8 cellular contexts compared by ENCODE assay signal in genomic region chr6:137271245-137272183, GRCh38. TPM values are rescaled to one million over a fixed set of nuclear protein-coding genes. Genes with fewer than 3 reads are reported as not detected.
A peak's percentile ranks its signal among the peaks of the same experiment; 100 is the strongest.
DNase-seq lines count a peak whose midpoint lies in the region; ATAC-seq, FAIRE-seq and TF ChIP-seq lines count a peak whose summit lies in the region.

No MANE protein-coding gene starts in this region.

- H3K4me1 ChIP-seq in pancreas: no peaks in the 10 kb centered on the region

- H3F3A ChIP-seq in SU-DHL-6 (ENCODE audit: insufficient read depth): no peaks in the 10 kb centered on the region

- ATAC-seq in pancreas: peak; percentile 80 to 95 (median 91)
- no peak for ATAC-seq in GM21737 (IDR thresholded peaks at IDR 0.05; ENCODE audit: unreplicated experiment)
- ATAC-seq in GM18505 (IDR thresholded peaks at IDR 0.05; ENCODE audit: unreplicated experiment): no peak

- no peaks in the 10 kb centered on the region for H3K79me2 ChIP-seq in SU-DHL-6 (ENCODE audit: insufficient read depth, low read length)

- intact Hi-C loops in pancreas (cut with DNase I): no loop called here

- no peaks in the 10 kb centered on the region for H3K36me3 ChIP-seq in SU-DHL-6 (ENCODE audit: low read length)
- H3K36me3 ChIP-seq in pancreas: no peaks in the 10 kb centered on the region

- TF ChIP-seq POLR2A in GM12891 (IDR thresholded peaks at IDR 0.05; ENCODE audit: low read depth, low read length) (no peak), GM18505 (IDR thresholded peaks at IDR 0.05; ENCODE audit: borderline replicate concordance, extremely low read depth, insufficient read depth, insufficient read length) (no peak)

- no peak overlapping the region for H2AFZ ChIP-seq in SU-DHL-6 (ENCODE audit: low read depth, low read length, severe bottlenecking)

- DNase-seq in AG08395 (ENCODE audit: low spot score): peak; percentile 62
- no peak for DNase-seq in GM12891 (ENCODE audit: insufficient read length, low spot score)
- DNase-seq in LoVo (ENCODE audit: low spot score): peak; percentile 69
- peak; percentile 59 for DNase-seq in fibroblast of villous mesenchyme (ENCODE audit: low read depth)
- DNase-seq in pancreas: no peak

- TF ChIP-seq CTCF in SU-DHL-6 (IDR thresholded peaks at IDR 0.05; ENCODE audit: insufficient read depth, low read length, poor library complexity, severe bottlenecking) (peak; percentile 70), fibroblast of villous mesenchyme (IDR thresholded peaks at IDR 0.05; ENCODE audit: insufficient read depth, low read depth, low read length) (peak; percentile 88), pancreas (IDR thresholded peaks at IDR 0.05) (peak; percentile 42 to 76 (median 68))

- H3K27me3 ChIP-seq in SU-DHL-6 (ENCODE audit: low read length) (no peaks in the 10 kb centered on the region), pancreas (peaks cover 0 to 14% (median 0%) of the 10 kb centered on the region in 4 donors)

- H3K9ac ChIP-seq in SU-DHL-6 (ENCODE audit: low read length): no peak overlapping the region

- peak; percentile 94 for FAIRE-seq in GM12891 (lab: Jason Lieb, UNC)
- peak; percentile 93 for FAIRE-seq in pancreas (lab: Jason Lieb, UNC)

- no peak overlapping the region for H3K27ac ChIP-seq in SU-DHL-6 (ENCODE audit: low read depth, low read length)
- H3K27ac ChIP-seq in pancreas: no peak overlapping the region

- H3K4me2 ChIP-seq in SU-DHL-6 (ENCODE audit: low read depth, low read length, poor library complexity, severe bottlenecking): no peak overlapping the region

- no peak overlapping the region for H3K4me3 ChIP-seq in SU-DHL-6 (ENCODE audit: insufficient read depth, low read length, poor library complexity, severe bottlenecking)
- H3K4me3 ChIP-seq in fibroblast of villous mesenchyme (ENCODE audit: low read depth, low read length): no peak overlapping the region
- H3K4me3 ChIP-seq in pancreas: no peak overlapping the region

- H3K9me3 ChIP-seq in SU-DHL-6 (ENCODE audit: insufficient read depth, low read length) (no peaks in the 10 kb centered on the region), pancreas (no peaks in the 10 kb centered on the region)

- H3K9me2 ChIP-seq in SU-DHL-6 (replicated peaks; ENCODE audit: insufficient read depth, low read length): no peaks in the 10 kb centered on the region

- 27 to 30% methylated on average over 5 of the region's 5 CpGs for WGBS in pancreas, 2 donors

- H4K20me1 ChIP-seq in SU-DHL-6 (ENCODE audit: low read depth, low read length): no peaks in the 10 kb centered on the region

TF ChIP-seq in GM12891, 5 proteins besides CTCF, POLR2A, EP300 and RAD21:
- TF ChIP-seq PAX5 (IDR thresholded peaks at IDR 0.05; ENCODE audit: insufficient read depth, low read length, severe bottlenecking) (no peak), POU2F2 (IDR thresholded peaks at IDR 0.05; ENCODE audit: low read depth, low read length) (no peak), SPI1 (IDR thresholded peaks at IDR 0.05; ENCODE audit: low read depth, low read length) (peak; percentile 62), POLR2AphosphoS5 (IDR thresholded peaks at IDR 0.05; ENCODE audit: low read depth, low read length) (no peak), TAF1 (IDR thresholded peaks at IDR 0.05; ENCODE audit: low read depth, low read length) (no peak)

RNA-seq across cellular contexts. Expression of gene IFNGR1, which starts 52.3 kb away (rescaled TPM):
- 114 TPM for polyA plus RNA-seq in GM12891 (2012; ENCODE audit: low read depth, missing spikeins)
- total RNA-seq in fibroblast of villous mesenchyme: 26.7 and 47.5 TPM in 2 replicates
- total RNA-seq in pancreas: 10 to 100 TPM; 14.1 to 65.5 (median 19.9) TPM
- 10 to 100 TPM; 22.0 to 30.7 TPM for polyA plus RNA-seq in pancreas

Comparison
In these comparisons a context has a peak if more than half of its experiments do, and no peak if none do; other contexts are left out.
1. DNase-seq: peak in AG08395 (single experiment), LoVo (single experiment) and fibroblast of villous mesenchyme (single experiment); none in GM12891 (single experiment) and pancreas (0 of 6).
2. ATAC-seq: peak in pancreas (4 of 4); none in GM21737 (single experiment) and GM18505 (single experiment).
3. Peak in every context shown above with its lines, with median percentiles within 50 percentile points of each other: CTCF ChIP-seq.